Comparison of ENCODE assay signal across 30 cellular contexts in the genomic region with DNA sequence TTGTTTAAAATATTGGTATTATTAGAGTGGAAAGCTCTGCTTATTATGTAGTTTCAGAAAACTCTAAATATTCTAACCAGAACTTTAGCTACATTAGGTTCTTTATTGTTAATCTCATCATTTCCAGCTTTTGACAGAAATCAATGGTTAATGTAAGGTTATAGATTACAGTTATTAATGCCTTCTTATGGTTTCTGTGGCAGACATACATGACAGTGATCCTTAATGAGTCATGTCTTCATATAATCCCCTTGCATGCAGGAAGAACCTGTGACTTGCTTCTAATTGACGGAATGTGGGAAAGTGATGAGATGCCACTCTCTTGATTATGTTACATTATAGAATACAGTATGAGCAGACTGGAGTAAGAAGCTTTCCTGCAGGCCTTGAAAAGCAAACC.
"Had no signal": no experiment of that assay in that cellular context is flagged by ENCODE, and none has a peak within 500 bp of the region (broad histone marks: within the 10 kb centered on the region; RNA-seq: fewer than 3 reads in every experiment).

No MANE protein-coding gene starts in this region.

- FAIRE-seq: endometrium, islet of Langerhans, small intestine, urothelium cell line had no signal

- H3K9me3 ChIP-seq: gastrocnemius medialis, heart left ventricle, left lung, ovary, psoas muscle, right lobe of liver, thoracic aorta, tibial nerve, upper lobe of left lung had no signal

- H3K27ac ChIP-seq: coronary artery, gastrocnemius medialis, heart left ventricle, left lung, ovary, psoas muscle, right lobe of liver, thoracic aorta, tibial nerve, upper lobe of left lung had no signal

- H3K9me3 Mint-ChIP-seq: central memory CD8-positive, alpha-beta T cell; mesothelial cell of epicardium had no signal

- H3K27me3 ChIP-seq: gastrocnemius medialis, heart left ventricle, left lung, ovary, right lobe of liver, tibial nerve, upper lobe of left lung had no signal

- H3K4me1 Mint-ChIP-seq: mesothelial cell of epicardium had no signal

- H3K36me3 ChIP-seq: gastrocnemius medialis, left lung, ovary, right lobe of liver, thoracic aorta, tibial nerve, upper lobe of left lung had no signal

- H3K4me3 Mint-ChIP-seq: central memory CD8-positive, alpha-beta T cell; mesothelial cell of epicardium; naive thymus-derived CD8-positive, alpha-beta T cell; nephron progenitor cell had no signal

- H3K27ac Mint-ChIP-seq: mesothelial cell of epicardium; naive thymus-derived CD8-positive, alpha-beta T cell; nephron progenitor cell had no signal

- H3K4me1 ChIP-seq: heart left ventricle, left lung, right lobe of liver, tibial nerve, upper lobe of left lung had no signal

- H3K27me3 Mint-ChIP-seq: central memory CD8-positive, alpha-beta T cell; naive thymus-derived CD8-positive, alpha-beta T cell had no signal

- DNase-seq: dermis blood vessel endothelial cell; effector memory CD4-positive, alpha-beta T cell; foreskin fibroblast; gastrocnemius medialis; heart left ventricle; hippocampal formation; left cardiac atrium; left lung; mesenchymal stem cell; naive thymus-derived CD8-positive, alpha-beta T cell; nephron progenitor cell; occipital lobe; ovary; posterior cingulate gyrus; psoas muscle; right lobe of liver; small intestine; stimulated activated CD4-positive, alpha-beta T cell treated with anti-CD3 and anti-CD28 coated beads, Interleukin-15, amount 100 ng/mL, for 24 hours; stimulated activated CD4-positive, alpha-beta T cell treated with anti-CD3 and anti-CD28 coated beads, Interleukin-4, amount 100 ng/mL, for 1 hour; stimulated activated CD8-positive, alpha-beta memory T cell treated with anti-CD3 and anti-CD28 coated beads, Interleukin-4, amount 100 ng/mL, for 48 hours; stimulated activated naive CD4-positive, alpha-beta T cell treated with Interleukin-2 at 50 U/mL for 16 hours; upper lobe of left lung had no signal

- H3K4me3 ChIP-seq: coronary artery, gastrocnemius medialis, heart left ventricle, left lung, ovary, psoas muscle, right lobe of liver, thoracic aorta, tibial nerve, upper lobe of left lung had no signal
